Comparison of ENCODE assay signal across 7 cellular contexts in the genomic region with DNA sequence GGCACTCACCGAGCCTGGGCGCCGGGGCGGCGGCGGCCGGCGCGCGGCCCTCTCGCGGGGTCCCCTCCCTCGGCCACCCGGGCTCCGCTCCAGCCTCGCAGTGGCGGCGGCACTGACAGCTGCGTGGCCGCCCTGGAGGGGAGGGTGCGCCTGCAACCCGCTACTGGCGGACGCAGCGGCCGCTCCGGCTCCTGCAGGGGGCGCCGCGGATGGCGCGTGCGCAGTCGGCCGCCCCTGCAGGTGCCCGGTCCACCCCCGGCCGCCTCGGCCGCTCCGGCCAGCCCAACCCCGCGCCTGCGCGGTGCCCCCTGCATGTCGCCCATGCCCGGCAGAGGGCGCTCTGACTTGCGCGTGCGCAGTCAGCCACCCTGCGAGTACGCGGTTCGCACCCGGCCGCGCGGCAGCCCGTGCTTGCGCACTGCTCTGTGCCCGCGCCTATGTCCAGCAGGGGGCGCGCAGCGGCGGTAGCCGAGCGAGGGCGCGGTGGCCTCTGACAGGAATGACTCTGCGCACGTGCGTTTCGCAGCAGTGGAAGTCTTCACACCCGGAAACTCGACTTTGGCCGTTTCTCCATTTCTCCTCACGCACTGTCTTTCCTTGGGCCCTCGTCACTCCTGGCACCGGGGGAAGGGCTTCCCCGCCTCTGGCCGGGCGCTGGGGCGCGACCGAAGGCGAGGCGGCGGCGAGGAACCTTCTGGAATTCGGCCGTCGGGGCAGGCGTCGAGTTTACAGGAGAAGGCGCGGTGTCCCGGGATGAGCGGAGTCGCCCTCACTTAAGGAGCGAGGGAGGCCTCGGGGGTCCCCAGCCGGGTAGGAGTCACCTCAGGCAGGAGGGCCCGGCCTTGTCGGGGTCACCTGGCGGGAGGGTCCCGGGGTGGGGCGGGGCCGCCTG. TPM values are rescaled to one million over a fixed set of nuclear protein-coding genes. Genes with fewer than 3 reads are reported as not detected.
DNase-seq lines count a peak whose midpoint lies in the region; ATAC-seq and TF ChIP-seq lines count a peak whose summit lies in the region.

A gene (minus strand): TSS at position 165 of the 892 bp plus-strand sequence. CDS start 14,262 bp downstream, outside the sequence.

- H3K27ac ChIP-seq in hepatocyte: no peak within 1 kb of the TSS

- H3K36me3 ChIP-seq in hepatocyte (replicated peaks; ENCODE audit: insufficient read depth, low read depth): no peaks in the 10 kb centered on the region

- H3K9me2 ChIP-seq in hepatocyte (replicated peaks; ENCODE audit: insufficient read depth): no peaks in the 10 kb centered on the region

- DNase-seq in NCI-H187 (lab: John Stamatoyannopoulos, UW) (peak; percentile 96 to 98), astrocyte of the cerebellum (ENCODE audit: low read depth) (peak; percentile 60), hepatocyte (ENCODE audit: low spot score) (peak; percentile 94), retina (peak; percentile 98)
- DNase-seq in T-helper 2 cell treated with Interferon-gamma antibody and Interleukin-4, amounts not matched to agents 5 μg/mL and 100 μg/mL, for 36 hours (ENCODE audit: low spot score): peak; percentile 99

- WGBS in hepatocyte (ENCODE audit: low lambda C conversion rate, missing lambda C conversion rate): 38% methylated on average over 78 of the region's 110 CpGs

- H3K36me3 Mint-ChIP-seq in T-helper 2 cell treated with Interferon-gamma antibody and Interleukin-4, amounts not matched to agents 5 μg/mL and 100 μg/mL, for 36 hours (ENCODE audit: low read depth): peaks cover 4% of the 10 kb centered on the region

- H3K4me1 Mint-ChIP-seq in T-helper 2 cell treated with Interferon-gamma antibody and Interleukin-4, amounts not matched to agents 5 μg/mL and 100 μg/mL, for 36 hours (ENCODE audit: low read depth): peaks cover 11% of the 10 kb centered on the region

- H3K4me3 ChIP-seq in astrocyte of the cerebellum (ENCODE audit: low read depth, low read length) (peak within 1 kb of the TSS; percentile 47), hepatocyte (peak within 1 kb of the TSS; percentile 32)

- no peaks in the 10 kb centered on the region for H3K79me2 ChIP-seq in hepatocyte

- ATAC-seq in GM18502 (IDR thresholded peaks at IDR 0.05; ENCODE audit: poor library complexity, unreplicated experiment) (peak; percentile 77), HG02943 (IDR thresholded peaks at IDR 0.05; ENCODE audit: low read depth, unreplicated experiment) (peak; percentile 69)

- H3K4me2 ChIP-seq in hepatocyte: peak within 1 kb of the TSS; percentile 98

- H3K27ac Mint-ChIP-seq in T-helper 2 cell treated with Interferon-gamma antibody and Interleukin-4, amounts not matched to agents 5 μg/mL and 100 μg/mL, for 36 hours: peak within 1 kb of the TSS; percentile 64

- H3K9me3 ChIP-seq in hepatocyte (ENCODE audit: low read depth): no peaks in the 10 kb centered on the region

- TF ChIP-seq CTCF in astrocyte of the cerebellum (IDR thresholded peaks at IDR 0.05; ENCODE audit: low read depth, low read length, missing control alignments) (peak; percentile 87), hepatocyte (IDR thresholded peaks at IDR 0.05; ENCODE audit: poor library complexity) (peak; percentile 99)

- peak within 1 kb of the TSS; percentile 77 for H2AFZ ChIP-seq in hepatocyte

- in situ Hi-C loops in astrocyte of the cerebellum (cut with HindIII; ENCODE audit: low sequenced_read_pairs): no loop called here

- H3K27me3 ChIP-seq in hepatocyte: peaks cover 27% of the 10 kb centered on the region

- peaks cover 36% of the 10 kb centered on the region for H3K27me3 Mint-ChIP-seq in T-helper 2 cell treated with Interferon-gamma antibody and Interleukin-4, amounts not matched to agents 5 μg/mL and 100 μg/mL, for 36 hours (ENCODE audit: low read depth)

- no peaks in the 10 kb centered on the region for H4K20me1 ChIP-seq in hepatocyte (ENCODE audit: insufficient read depth, poor library complexity, severe bottlenecking)

- peak within 1 kb of the TSS; percentile 85 for H3K4me3 Mint-ChIP-seq in T-helper 2 cell treated with Interferon-gamma antibody and Interleukin-4, amounts not matched to agents 5 μg/mL and 100 μg/mL, for 36 hours

- H3K4me1 ChIP-seq in hepatocyte (ENCODE audit: insufficient read depth): peaks cover 6% of the 10 kb centered on the region

- H3K9me3 Mint-ChIP-seq in T-helper 2 cell treated with Interferon-gamma antibody and Interleukin-4, amounts not matched to agents 5 μg/mL and 100 μg/mL, for 36 hours: no peaks in the 10 kb centered on the region

RNA-seq across cellular contexts. Expression of the gene that starts here (rescaled TPM):
- total RNA-seq in hepatocyte: 1.5 and 1.8 TPM in 2 replicates
- polyA plus RNA-seq in hepatocyte: 0.94 and 4.9 TPM in 2 replicates
